38 cellular contexts compared by ENCODE assay signal in genomic region chr16:58256108-58256507, GRCh38. TPM values are rescaled to one million over a fixed set of nuclear protein-coding genes. Genes with fewer than 3 reads are reported as not detected.
"Had no signal": no experiment of that assay in that cellular context is flagged by ENCODE, and none has a peak within 500 bp of the region (broad histone marks: within the 10 kb centered on the region; RNA-seq: fewer than 3 reads in every experiment).

No MANE protein-coding gene starts in this region.

- H3K9me3 ChIP-seq: adrenal gland, ascending aorta, body of pancreas, breast epithelium had no signal

- DNase-seq: activated effector memory CD4-positive, alpha-beta T cell treated with anti-CD3 and anti-CD28 coated beads, Interleukin-2, amount 50 U/mL, for 16 hours; activated effector memory CD4-positive, alpha-beta T cell treated with Interleukin-2 at 50 U/mL for 16 hours; activated gamma-delta T cell; activated naive CD4-positive, alpha-beta T cell; activated naive CD4-positive, alpha-beta T cell treated with anti-CD3 and anti-CD28 coated beads for 36 hours; activated naive CD4-positive, alpha-beta T cell treated with anti-CD3 and anti-CD28 coated beads, Interleukin-2, amount 10 ng/mL, durations not matched to agents 7 days and 5 days; activated naive CD4-positive, alpha-beta T cell treated with anti-CD3 and anti-CD28 coated beads, Interleukin-2, amount 50 U/mL, for 16 hours; activated naive CD4-positive, alpha-beta T cell treated with Interleukin-2 at 50 U/mL for 16 hours; activated naive CD8-positive, alpha-beta T cell treated with anti-CD3 and anti-CD28 coated beads for 36 hours; activated naive CD8-positive, alpha-beta T cell treated with anti-CD3 and anti-CD28 coated beads, Interleukin-2, amount 10 ng/mL, durations not matched to agents 7 days and 5 days; activated naive CD8-positive, alpha-beta T cell treated with anti-CD3 and anti-CD28 coated beads, Interleukin-2, amount 50 U/mL, for 24 hours; activated T-cell treated with anti-CD3 and anti-CD28 coated beads for 4 hours; activated T-cell treated with anti-CD3 and anti-CD28 coated beads, Interleukin-2, amount 50 U/mL, for 1 hour; activated T-cell treated with anti-CD3 and anti-CD28 coated beads, Interleukin-2, amount 50 U/mL, for 24 hours; activated T-cell treated with anti-CD3 and anti-CD28 coated beads, Interleukin-2, amount 50 U/mL, for 4 hours; activated T-cell treated with anti-CD3 and anti-CD28 coated beads, Interleukin-2, amount 50 U/mL, for 48 hours; activated T-cell treated with anti-CD3 and anti-CD28 coated beads, Interleukin-2, amount 50 U/mL, for 72 hours; adrenal gland; amniotic stem cell; amygdala; anterior cingulate cortex; aorta; body of pancreas; brain microvascular endothelial cell; caudate nucleus; central memory CD4-positive, alpha-beta T cell; cerebellar nuclear complex had no signal

- ATAC-seq: activated naive CD4-positive, alpha-beta T cell treated with anti-CD3 and anti-CD28 coated beads, Interleukin-2, amount 50 U/mL, for 72 hours; activated naive CD8-positive, alpha-beta T cell treated with anti-CD3 and anti-CD28 coated beads, Interleukin-2, amount 50 U/mL, for 24 hours; activated T-cell treated with anti-CD3 and anti-CD28 coated beads, Interleukin-2, amount 50 U/mL, for 4 hours; activated T-cell treated with anti-CD3 and anti-CD28 coated beads, Interleukin-2, amount 50 U/mL, for 72 hours; activated T-helper 17 cell treated with anti-CD3 and anti-CD28 coated beads, Interleukin-2, amount 50 U/mL, for 72 hours; body of pancreas had no signal

- H3K4me3 ChIP-seq: adrenal gland, ascending aorta, body of pancreas, breast epithelium, cardiac muscle cell had no signal

- H3K36me3 ChIP-seq: adrenal gland, ascending aorta, brain microvascular endothelial cell, breast epithelium, cardiac muscle cell had no signal

- H3K27me3 ChIP-seq: adrenal gland, ascending aorta, body of pancreas, brain microvascular endothelial cell, breast epithelium, cardiac muscle cell had no signal

- H3K4me1 ChIP-seq: adrenal gland, ascending aorta, body of pancreas, breast epithelium had no signal

- H3K27ac ChIP-seq: adrenal gland, ascending aorta, body of pancreas, brain microvascular endothelial cell, breast epithelium, cardiac muscle cell had no signal

- FAIRE-seq: astrocyte had no signal

RNA-seq across cellular contexts. Expression of gene PRSS54, which starts 38.7 kb away (rescaled TPM):
- total RNA-seq: activated naive CD4-positive, alpha-beta T cell treated with anti-CD3 and anti-CD28 coated beads for 36 hours; activated naive CD4-positive, alpha-beta T cell treated with anti-CD3 and anti-CD28 coated beads, Interleukin-2, amount 50 U/mL, for 72 hours; activated naive CD8-positive, alpha-beta T cell treated with anti-CD3 and anti-CD28 coated beads for 36 hours; activated naive CD8-positive, alpha-beta T cell treated with anti-CD3 and anti-CD28 coated beads, Interleukin-2, amount 10 ng/mL, durations not matched to agents 7 days and 5 days; activated T-cell treated with anti-CD3 and anti-CD28 coated beads, Interleukin-2, amount 50 U/mL, for 4 hours; activated T-cell treated with anti-CD3 and anti-CD28 coated beads, Interleukin-2, amount 50 U/mL, for 72 hours; activated T-helper 1 cell treated with anti-CD3 and anti-CD28 coated beads, Interleukin-12 subunit alpha, Interleukin-12 subunit beta, Interleukin-2, Interleukin-4 antibody, amounts not matched to agents 30 ng/mL and 10 ng/mL and 1 ng/mL, durations not matched to agents 14 hours and 24 hours and 36 hours; activated T-helper 17 cell treated with anti-CD3 and anti-CD28 coated beads, Interleukin-2, amount 50 U/mL, for 72 hours; activated T-helper 2 cell treated with anti-CD3 and anti-CD28 coated beads, Interferon-gamma antibody, Interleukin-2, Interleukin-4, amounts not matched to agents 10 μg/mL and 5 μg/mL and 100 μg/mL, durations not matched to agents 14 hours and 24 hours and 36 hours; adrenal gland; aorta; ascending aorta; astrocyte; body of pancreas; breast epithelium; cardiac muscle cell; cardiac septum; cerebellum; chondrocyte had no signal
- polyA plus RNA-seq: adrenal gland, aorta, cardiac muscle cell had no signal
